In genomic region chr19:40603071-40603718, GRCh38 we compare ENCODE assay signal across 8 cellular contexts. TPM values are rescaled to one million over a fixed set of nuclear protein-coding genes. Genes with fewer than 3 reads are reported as not detected.
DNase-seq lines count a peak whose midpoint lies in the region; ATAC-seq, FAIRE-seq and TF ChIP-seq lines count a peak whose summit lies in the region.

No MANE protein-coding gene starts in this region.

- H3K79me2 ChIP-seq in astrocyte (ENCODE audit: insufficient read depth, low read length): no peaks in the 10 kb centered on the region

- H3K9me3 ChIP-seq in astrocyte (ENCODE audit: insufficient read depth, low read depth, low read length) (no peaks in the 10 kb centered on the region), upper lobe of left lung (no peaks in the 10 kb centered on the region)

- no peak for ATAC-seq in upper lobe of left lung (ENCODE audit: low FRiP score in 2 of 2)
- no peak for ATAC-seq in HG03045 (IDR thresholded peaks at IDR 0.05; ENCODE audit: unreplicated experiment)

- H3K27ac ChIP-seq in astrocyte (ENCODE audit: low read depth, low read length): peak overlapping the region; percentile 36
- H3K27ac ChIP-seq in upper lobe of left lung: peak overlapping the region; percentile 64 to 88 (median 85)

- H3K4me2 ChIP-seq in astrocyte (ENCODE audit: low read length): peak overlapping the region; percentile 89

- H2AFZ ChIP-seq in astrocyte (ENCODE audit: low read depth, low read length): peak overlapping the region; percentile 53

- H3K4me3 Mint-ChIP-seq in IgD-negative memory B cell (peak overlapping the region; percentile 64 to 98 (median 84)), astrocyte (ENCODE audit: unreplicated experiment) (peak overlapping the region; percentile 80)

- H3K4me1 ChIP-seq in astrocyte (ENCODE audit: insufficient read depth, low read length) (peaks cover 45% of the 10 kb centered on the region), upper lobe of left lung (peaks cover 70 to 82% (median 77%) of the 10 kb centered on the region in 4 donors)

- no peak for FAIRE-seq in astrocyte (lab: Jason Lieb, UNC)

- H3K36me3 ChIP-seq in BJ (ENCODE audit: control insufficient read depth, insufficient read depth, low read length): no peaks in the 10 kb centered on the region
- no peaks in the 10 kb centered on the region for H3K36me3 ChIP-seq in astrocyte (ENCODE audit: insufficient read depth, low read length)
- H3K36me3 ChIP-seq in upper lobe of left lung: no peaks in the 10 kb centered on the region

- H3K36me3 Mint-ChIP-seq in IgD-negative memory B cell (no peaks in the 10 kb centered on the region), astrocyte (ENCODE audit: low read depth, unreplicated experiment) (no peaks in the 10 kb centered on the region)

- TF ChIP-seq CTCF in BJ (IDR thresholded peaks at IDR 0.05; ENCODE audit: insufficient read depth, low read depth, low read length): peak; percentile 20; the same call in 1 of the 2 replicates
- no peak for TF ChIP-seq CTCF in astrocyte (IDR thresholded peaks at IDR 0.05; ENCODE audit: insufficient read depth, low read depth, low read length)
- no peak for TF ChIP-seq CTCF in upper lobe of left lung (IDR thresholded peaks at IDR 0.05)

- TF ChIP-seq POLR2A in upper lobe of left lung (IDR thresholded peaks at IDR 0.05): no peak

- peaks cover 14% of the 10 kb centered on the region for H4K20me1 ChIP-seq in astrocyte (ENCODE audit: insufficient read depth, low read length)

- H3K27ac Mint-ChIP-seq in IgD-negative memory B cell: peak overlapping the region; percentile 64 to 92 (median 69)
- no peak overlapping the region for H3K27ac Mint-ChIP-seq in astrocyte (ENCODE audit: unreplicated experiment)

- H3K27me3 ChIP-seq in BJ (ENCODE audit: control insufficient read depth, insufficient read depth, low read length): 0 out of 2 replicates have a peak, but pooled peaks cover 2% of the 10 kb centered on the region
- no peaks in the 10 kb centered on the region for H3K27me3 ChIP-seq in astrocyte (ENCODE audit: insufficient read depth, low read length)
- peaks cover 0 to 33% (median 11%) of the 10 kb centered on the region in 4 donors for H3K27me3 ChIP-seq in upper lobe of left lung

- H3K4me1 Mint-ChIP-seq in IgD-negative memory B cell: peaks cover 10 to 45% (median 32%) of the 10 kb centered on the region in 3 donors
- peaks cover 11% of the 10 kb centered on the region for H3K4me1 Mint-ChIP-seq in astrocyte (ENCODE audit: low read depth, unreplicated experiment)

- H3K9ac ChIP-seq in astrocyte (ENCODE audit: low read length): peak overlapping the region; percentile 56

- H3K9me3 Mint-ChIP-seq in IgD-negative memory B cell: peaks cover 0 to 2% (median 0%) of the 10 kb centered on the region in 3 donors
- no peaks in the 10 kb centered on the region for H3K9me3 Mint-ChIP-seq in astrocyte (ENCODE audit: unreplicated experiment)

- 9 to 17% methylated on average over 10 to 12 of the region's 12 CpGs for WGBS in upper lobe of left lung, 2 donors

- POLR2A ChIA-PET in BJ (lab: Charles Lee): interaction anchor here (0.6 to 1.3 kb wide), 3 partner anchors 177 to 303 kb away, joined by 3 to 4 read pairs (median 4); partner anchors contain the start of genes PLD3 and SERTAD1

- TF ChIP-seq EP300 in upper lobe of left lung (IDR thresholded peaks at IDR 0.05): no peak

- H3K4me3 ChIP-seq in BJ (ENCODE audit: low read depth, low read length): peak overlapping the region; percentile 44
- H3K4me3 ChIP-seq in astrocyte (ENCODE audit: insufficient read depth, low read depth, low read length): peak overlapping the region; percentile 38
- peak overlapping the region in 3 of 4 donors; percentile 34 to 58 (median 56) for H3K4me3 ChIP-seq in upper lobe of left lung

- CTCF ChIA-PET in BJ (lab: Yijun Ruan, JAX): interaction anchor here (0.7 to 10.4 kb wide), 25 partner anchors 8 to 321 kb away, joined by 3 to 171 read pairs (median 5); partner anchors contain the start of genes BLVRB and SERTAD1

- DNase-seq in BJ (ENCODE audit: low read depth) (no peak), astrocyte (ENCODE audit: low read depth) (peak; percentile 57), kidney tubule cell (ENCODE audit: low spot score) (peak; percentile 49), upper lobe of left lung (no peak), inferior parietal cortex (ENCODE audit: extremely low spot score) (no peak), AG08396 (ENCODE audit: low spot score) (no peak)

- H3K27me3 Mint-ChIP-seq in IgD-negative memory B cell (peaks cover 28% of the 10 kb centered on the region), astrocyte (ENCODE audit: low read depth, unreplicated experiment) (peaks cover 50% of the 10 kb centered on the region)

RNA-seq across cellular contexts. Expression of gene LTBP4, which starts 2.0 kb away (rescaled TPM):
- polyA plus RNA-seq in BJ (2011; rRNA removed) (8.9 and 14.5 TPM in 2 replicates), IgD-negative memory B cell (22.1 TPM)
- 10.4 and 20.3 TPM in 2 replicates for polyA minus RNA-seq in BJ (2011; rRNA and poly(A)+ RNA removed)
- total RNA-seq in astrocyte (46.9 and 63.5 TPM in 2 replicates), upper lobe of left lung (100 to 1,000 TPM; 125 to 541 (median 401) TPM)

RNA-seq across cellular contexts. Expression of gene SHKBP1, which starts 26.5 kb away (rescaled TPM):
- polyA plus RNA-seq in BJ (2011; rRNA removed) (35.5 and 59.0 TPM in 2 replicates), IgD-negative memory B cell (210 TPM)
- 46.6 and 74.8 TPM in 2 replicates for polyA minus RNA-seq in BJ (2011; rRNA and poly(A)+ RNA removed)
- total RNA-seq in astrocyte (56.3 and 60.4 TPM in 2 replicates), upper lobe of left lung (100 to 1,000 TPM in 2 of 6 donors, 10 to 100 TPM in 4; 60.6 to 232 (median 90.2) TPM)

Comparison
In these comparisons a context has a peak if more than half of its experiments do, and no peak if none do; other contexts are left out.
1. DNase-seq: peak in astrocyte (single experiment) and kidney tubule cell (single experiment); none in BJ (single experiment), upper lobe of left lung (0 of 2), inferior parietal cortex (single experiment) and AG08396 (single experiment).
2. Peak in every context shown above with its lines, with median percentiles within 50 percentile points of each other: H3K4me3 ChIP-seq.